ENCODE assay signal across 1 cellular context in genomic region chr15:72375846-72376581, GRCh38.
TF ChIP-seq lines count a peak whose summit lies in the region.

HEXA (minus strand) TSS chr15:72376014; CDS start chr15:72375972, 42 bp downstream.

TF ChIP-seq in K562, 482 proteins besides CTCF, POLR2A, EP300 and RAD21 (continued from another document and continues in another):
- TF ChIP-seq CREM (IDR thresholded peaks at IDR 0.05; ENCODE audit: low read depth) = peak; percentile 79
- peak in 1 of 2 experiments; percentile 84; a peak in 3 of 4 replicates for TF ChIP-seq FOXA3 (CRISPR knock-in tag; conservative IDR thresholded peaks at IDR 0.05 in 1 of 2, IDR thresholded peaks at IDR 0.05 in 1 of 2)
- TF ChIP-seq RB1 (IDR thresholded peaks at IDR 0.05; ENCODE audit: low read depth) = peak; percentile 75
- no peak for TF ChIP-seq SNAPC5 (CRISPR knock-in tag; IDR thresholded peaks at IDR 0.05)
- TF ChIP-seq MAZ (CRISPR knock-in tag; conservative IDR thresholded peaks at IDR 0.05 in 1 of 2, IDR thresholded peaks at IDR 0.05 in 1 of 2) = peak; percentile 99
- peak; percentile 61; the same call in 1 of the 2 replicates for TF ChIP-seq ZNF589 (CRISPR knock-in tag; IDR thresholded peaks at IDR 0.05; ENCODE audit: low read depth)
- no peak for TF ChIP-seq CBX8 (IDR thresholded peaks at IDR 0.05; ENCODE audit: borderline replicate concordance, extremely low read depth, low read depth, low read length, poor library complexity, severe bottlenecking)
- 0 out of 2 replicates have a peak, but pooled peaks have one; percentile 34 for TF ChIP-seq TEAD4 (IDR thresholded peaks at IDR 0.05; ENCODE audit: low read length)
- TF ChIP-seq TEAD4 (CRISPR knock-in tag; IDR thresholded peaks at IDR 0.05; ENCODE audit: borderline replicate concordance) = no peak
- TF ChIP-seq NCOA6 (IDR thresholded peaks at IDR 0.05) = no peak
- TF ChIP-seq MYBL2 (IDR thresholded peaks at IDR 0.05; ENCODE audit: low read depth) = no peak
- TF ChIP-seq MYBL2 (CRISPR knock-in tag; IDR thresholded peaks at IDR 0.05; ENCODE audit: borderline replicate concordance) = no peak
- peak; percentile 77; the same call in 1 of the 2 replicates for TF ChIP-seq GTF2F1 (IDR thresholded peaks at IDR 0.05; ENCODE audit: low read depth, low read length)
- 0 out of 2 replicates have a peak, but pooled peaks have one; percentile 74 for TF ChIP-seq ZNF76 (CRISPR knock-in tag; IDR thresholded peaks at IDR 0.05; ENCODE audit: borderline replicate concordance)
- no peak for TF ChIP-seq ELK1 (CRISPR knock-in tag; IDR thresholded peaks at IDR 0.05)
- no peak for TF ChIP-seq HNRNPUL1 (IDR thresholded peaks at IDR 0.05; ENCODE audit: low read length)
- no peak for TF ChIP-seq BDP1 (IDR thresholded peaks at IDR 0.05; ENCODE audit: insufficient read depth, insufficient read length)
- peak; percentile 53; the same call in 1 of the 2 replicates for TF ChIP-seq ESRRA (IDR thresholded peaks at IDR 0.05; ENCODE audit: borderline replicate concordance, low read depth)
- TF ChIP-seq CREB1 (IDR thresholded peaks at IDR 0.05) = peak; percentile 35
- 0 out of 2 replicates have a peak, but pooled peaks have one; percentile 21 for TF ChIP-seq CREB1 (CRISPR knock-in tag; IDR thresholded peaks at IDR 0.05)
- TF ChIP-seq CC2D1A (IDR thresholded peaks at IDR 0.05) = 0 out of 2 replicates have a peak, but pooled peaks have one; percentile 32
- TF ChIP-seq CBFA2T3 (IDR thresholded peaks at IDR 0.05) = peak; percentile 24; the same call in 1 of the 2 replicates
- no peak for TF ChIP-seq PHF21A (IDR thresholded peaks at IDR 0.05; ENCODE audit: borderline replicate concordance, low read depth)
- TF ChIP-seq KAT7 (CRISPR knock-in tag; IDR thresholded peaks at IDR 0.05; ENCODE audit: borderline replicate concordance) = 0 out of 2 replicates have a peak, but pooled peaks have one; percentile 12
- TF ChIP-seq, protein P1, sequence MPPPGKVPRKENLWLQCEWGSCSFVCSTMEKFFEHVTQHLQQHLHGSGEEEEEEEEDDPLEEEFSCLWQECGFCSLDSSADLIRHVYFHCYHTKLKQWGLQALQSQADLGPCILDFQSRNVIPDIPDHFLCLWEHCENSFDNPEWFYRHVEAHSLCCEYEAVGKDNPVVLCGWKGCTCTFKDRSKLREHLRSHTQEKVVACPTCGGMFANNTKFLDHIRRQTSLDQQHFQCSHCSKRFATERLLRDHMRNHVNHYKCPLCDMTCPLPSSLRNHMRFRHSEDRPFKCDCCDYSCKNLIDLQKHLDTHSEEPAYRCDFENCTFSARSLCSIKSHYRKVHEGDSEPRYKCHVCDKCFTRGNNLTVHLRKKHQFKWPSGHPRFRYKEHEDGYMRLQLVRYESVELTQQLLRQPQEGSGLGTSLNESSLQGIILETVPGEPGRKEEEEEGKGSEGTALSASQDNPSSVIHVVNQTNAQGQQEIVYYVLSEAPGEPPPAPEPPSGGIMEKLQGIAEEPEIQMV (tag; conservative IDR thresholded peaks at IDR 0.05; ENCODE audit: low read depth) = no peak
- no peak for TF ChIP-seq CREB3L1 (IDR thresholded peaks at IDR 0.05; ENCODE audit: borderline replicate concordance, low read depth)
- TF ChIP-seq, protein P2, sequence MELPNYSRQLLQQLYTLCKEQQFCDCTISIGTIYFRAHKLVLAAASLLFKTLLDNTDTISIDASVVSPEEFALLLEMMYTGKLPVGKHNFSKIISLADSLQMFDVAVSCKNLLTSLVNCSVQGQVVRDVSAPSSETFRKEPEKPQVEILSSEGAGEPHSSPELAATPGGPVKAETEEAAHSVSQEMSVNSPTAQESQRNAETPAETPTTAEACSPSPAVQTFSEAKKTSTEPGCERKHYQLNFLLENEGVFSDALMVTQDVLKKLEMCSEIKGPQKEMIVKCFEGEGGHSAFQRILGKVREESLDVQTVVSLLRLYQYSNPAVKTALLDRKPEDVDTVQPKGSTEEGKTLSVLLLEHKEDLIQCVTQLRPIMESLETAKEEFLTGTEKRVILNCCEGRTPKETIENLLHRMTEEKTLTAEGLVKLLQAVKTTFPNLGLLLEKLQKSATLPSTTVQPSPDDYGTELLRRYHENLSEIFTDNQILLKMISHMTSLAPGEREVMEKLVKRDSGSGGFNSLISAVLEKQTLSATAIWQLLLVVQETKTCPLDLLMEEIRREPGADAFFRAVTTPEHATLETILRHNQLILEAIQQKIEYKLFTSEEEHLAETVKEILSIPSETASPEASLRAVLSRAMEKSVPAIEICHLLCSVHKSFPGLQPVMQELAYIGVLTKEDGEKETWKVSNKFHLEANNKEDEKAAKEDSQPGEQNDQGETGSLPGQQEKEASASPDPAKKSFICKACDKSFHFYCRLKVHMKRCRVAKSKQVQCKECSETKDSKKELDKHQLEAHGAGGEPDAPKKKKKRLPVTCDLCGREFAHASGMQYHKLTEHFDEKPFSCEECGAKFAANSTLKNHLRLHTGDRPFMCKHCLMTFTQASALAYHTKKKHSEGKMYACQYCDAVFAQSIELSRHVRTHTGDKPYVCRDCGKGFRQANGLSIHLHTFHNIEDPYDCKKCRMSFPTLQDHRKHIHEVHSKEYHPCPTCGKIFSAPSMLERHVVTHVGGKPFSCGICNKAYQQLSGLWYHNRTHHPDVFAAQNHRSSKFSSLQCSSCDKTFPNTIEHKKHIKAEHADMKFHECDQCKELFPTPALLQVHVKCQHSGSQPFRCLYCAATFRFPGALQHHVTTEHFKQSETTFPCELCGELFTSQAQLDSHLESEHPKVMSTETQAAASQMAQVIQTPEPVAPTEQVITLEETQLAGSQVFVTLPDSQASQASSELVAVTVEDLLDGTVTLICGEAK (IDR thresholded peaks at IDR 0.05) = peak; percentile 64
- TF ChIP-seq, protein P2 (CRISPR knock-in tag; IDR thresholded peaks at IDR 0.05) = no peak
- peak; percentile 99 for TF ChIP-seq ZBTB7A (IDR thresholded peaks at IDR 0.05; ENCODE audit: borderline replicate concordance, control insufficient read depth, low read depth, low read length)
- TF ChIP-seq STAT5A (IDR thresholded peaks at IDR 0.05; ENCODE audit: borderline replicate concordance, low read length) = no peak
- no peak for TF ChIP-seq ZNF197 (CRISPR knock-in tag; IDR thresholded peaks at IDR 0.05; ENCODE audit: low read depth)
- 0 out of 2 replicates have a peak, but pooled peaks have one; percentile 24 for TF ChIP-seq CEBPG (CRISPR knock-in tag; IDR thresholded peaks at IDR 0.05)
- no peak for TF ChIP-seq CEBPG (tag; conservative IDR thresholded peaks at IDR 0.05 in 1 of 2, IDR thresholded peaks at IDR 0.05 in 1 of 2)
- TF ChIP-seq ZNF274 (IDR thresholded peaks at IDR 0.05; ENCODE audit: borderline replicate concordance, low read depth, low read length) = no peak
- TF ChIP-seq U2AF2 (optimal IDR thresholded peaks at IDR 0.05; ENCODE audit: low read depth, low read length) = no peak
- TF ChIP-seq NFRKB (IDR thresholded peaks at IDR 0.05; ENCODE audit: low read depth) = peak; percentile 71; the same call in 1 of the 2 replicates
- no peak for TF ChIP-seq CEBPB (tag; IDR thresholded peaks at IDR 0.05)
- TF ChIP-seq MNT (conservative IDR thresholded peaks at IDR 0.05) = peak; percentile 88 to 97
- TF ChIP-seq SRSF9 (IDR thresholded peaks at IDR 0.05; ENCODE audit: borderline replicate concordance, low read depth, low read length) = no peak
- TF ChIP-seq JUNB (CRISPR knock-in tag; conservative IDR thresholded peaks at IDR 0.05) = 0 out of 2 replicates have a peak, but pooled peaks have one; percentile 14
- TF ChIP-seq, protein P3, sequence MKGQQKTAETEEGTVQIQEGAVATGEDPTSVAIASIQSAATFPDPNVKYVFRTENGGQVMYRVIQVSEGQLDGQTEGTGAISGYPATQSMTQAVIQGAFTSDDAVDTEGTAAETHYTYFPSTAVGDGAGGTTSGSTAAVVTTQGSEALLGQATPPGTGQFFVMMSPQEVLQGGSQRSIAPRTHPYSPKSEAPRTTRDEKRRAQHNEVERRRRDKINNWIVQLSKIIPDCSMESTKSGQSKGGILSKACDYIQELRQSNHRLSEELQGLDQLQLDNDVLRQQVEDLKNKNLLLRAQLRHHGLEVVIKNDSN (CRISPR knock-in tag; IDR thresholded peaks at IDR 0.05) = peak; percentile 100
- peak; percentile 91 for TF ChIP-seq RNF2 (IDR thresholded peaks at IDR 0.05)
- peak; percentile 27 for TF ChIP-seq POU5F1 (IDR thresholded peaks at IDR 0.05; ENCODE audit: borderline replicate concordance, low read depth, low read length, partially characterized antibody)
- no peak for TF ChIP-seq SMAD2 (IDR thresholded peaks at IDR 0.05; ENCODE audit: low read depth, low read length)
- TF ChIP-seq ASH1L (IDR thresholded peaks at IDR 0.05; ENCODE audit: borderline replicate concordance, low read depth, partially characterized antibody) = no peak
- TF ChIP-seq CBX2 (IDR thresholded peaks at IDR 0.05; ENCODE audit: insufficient read depth, low read length, poor library complexity, severe bottlenecking) = no peak
- TF ChIP-seq TCF15 (CRISPR knock-in tag; IDR thresholded peaks at IDR 0.05) = 0 out of 2 replicates have a peak, but pooled peaks have one; percentile 52
- peak; percentile 88 for TF ChIP-seq NR2C1 (IDR thresholded peaks at IDR 0.05)
- TF ChIP-seq NR2C1 (tag; IDR thresholded peaks at IDR 0.05) = peak; percentile 88
- no peak for TF ChIP-seq ATF1 (CRISPR knock-in tag; IDR thresholded peaks at IDR 0.05)
- peak; percentile 76 for TF ChIP-seq ATF1 (tag; IDR thresholded peaks at IDR 0.05)
- no peak for TF ChIP-seq ZNF41 (CRISPR knock-in tag; conservative IDR thresholded peaks at IDR 0.05)
- TF ChIP-seq ETS1 (conservative IDR thresholded peaks at IDR 0.05; ENCODE audit: control insufficient read depth, low read depth, low read length) = peak; percentile 97
